11 cellular contexts compared by ENCODE assay signal in the genomic region with DNA sequence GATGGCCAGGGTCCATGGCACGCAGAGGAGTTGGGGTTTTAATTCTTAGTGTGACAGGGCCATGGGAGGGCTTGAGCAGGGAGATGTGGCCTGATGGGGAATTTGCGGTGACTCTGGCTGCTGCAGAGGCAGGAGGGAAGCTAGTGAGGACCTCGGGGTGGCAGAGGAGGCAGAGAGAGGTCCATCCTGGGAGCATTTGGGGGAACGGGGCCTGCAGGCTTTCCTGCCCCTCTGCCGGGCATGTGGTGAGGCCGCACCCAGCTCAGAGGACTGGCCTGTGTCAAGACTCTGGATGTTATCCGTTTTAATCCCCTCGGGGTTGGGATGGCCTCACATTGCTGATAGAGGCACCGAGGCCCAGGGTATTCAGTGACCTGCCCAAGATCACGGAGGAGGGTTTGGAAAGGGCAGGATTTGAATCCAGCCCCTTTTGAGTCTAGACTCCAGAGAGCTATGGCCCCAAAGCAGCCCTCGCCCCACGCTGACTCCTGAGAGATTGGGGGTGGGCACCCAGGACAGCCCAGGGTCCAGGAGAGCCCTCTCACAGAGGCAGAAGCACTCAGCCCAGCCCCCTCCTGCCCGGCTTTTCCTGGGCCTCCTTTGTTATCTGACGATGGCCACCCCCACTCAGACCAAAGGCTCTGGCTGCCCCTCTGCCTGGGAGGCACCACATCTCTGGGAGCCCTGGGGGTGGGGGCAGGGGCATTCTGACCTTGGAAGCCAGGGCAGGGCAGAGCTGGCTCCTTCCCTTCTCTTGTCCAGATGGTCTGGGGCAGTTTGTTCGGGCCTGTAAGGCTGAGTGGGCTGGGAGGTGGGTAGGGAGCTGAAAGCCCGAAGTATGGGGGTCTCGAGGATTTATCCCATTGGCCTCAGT. TPM values are rescaled to one million over a fixed set of nuclear protein-coding genes. Genes with fewer than 3 reads are reported as not detected.
DNase-seq lines count a peak whose midpoint lies in the region; ATAC-seq and TF ChIP-seq lines count a peak whose summit lies in the region.
"Had no signal": no experiment of that assay in that cellular context is flagged by ENCODE, and none has a peak within 500 bp of the region (broad histone marks: within the 10 kb centered on the region; RNA-seq: fewer than 3 reads in every experiment).

No MANE protein-coding gene starts in this region.

- H3K9me3 Mint-ChIP-seq in GM23338: no peaks in the 10 kb centered on the region
- H3K9me3 Mint-ChIP-seq: activated CD4-positive, alpha-beta memory T cell treated with anti-CD3 and anti-CD28 coated beads for 36 hours had no signal

- peak overlapping the region; percentile 20; the same call in 1 of the 2 replicates for H3K4me3 ChIP-seq in GM23338
- H3K4me3 ChIP-seq in SJSA1: no peak overlapping the region
- H3K4me3 ChIP-seq in right cardiac atrium (ENCODE audit: low read length): no peak overlapping the region
- H3K4me3 ChIP-seq in skin epidermis: no peak overlapping the region

- H3K9me3 ChIP-seq in SJSA1 (replicated peaks): no peaks in the 10 kb centered on the region
- no peaks in the 10 kb centered on the region for H3K9me3 ChIP-seq in right cardiac atrium (ENCODE audit: control insufficient read depth, low read length)

- H3K4me1 Mint-ChIP-seq in GM23338: peaks cover 64% of the 10 kb centered on the region

- H3K79me2 ChIP-seq in GM23338 (replicated peaks; ENCODE audit: insufficient read depth): no peaks in the 10 kb centered on the region

- peak overlapping the region; percentile 73 for H3K4me2 ChIP-seq in GM23338

- no peak overlapping the region; the same call in 2 of the 3 replicates for H3K4me3 Mint-ChIP-seq in GM23338
- H3K4me3 Mint-ChIP-seq: activated CD4-positive, alpha-beta memory T cell treated with anti-CD3 and anti-CD28 coated beads for 36 hours had no signal

- no peak for DNase-seq in GM23338 (ENCODE audit: low spot score)
- peak; percentile 59 to 64 for DNase-seq in SJSA1 (ENCODE audit: low read depth in 1 of 2, low spot score in 2 of 2)
- peak in 1 of 3 donors; percentile 43 for DNase-seq in right cardiac atrium
- no peak for DNase-seq in NCI-H146 (lab: John Stamatoyannopoulos, UW)
- no peak for DNase-seq in mesenteric fat pad (ENCODE audit: low spot score)
- DNase-seq in NCI-H510A treated with DMSO at 0.1 percent for 48 hours (lab: John Stamatoyannopoulos, UW): no peak
- DNase-seq: midbrain, NCI-H1048 had no signal

- peaks cover 25% of the 10 kb centered on the region for H3K27me3 Mint-ChIP-seq in GM23338 (ENCODE audit: insufficient read depth, low read depth, poor library complexity)
- H3K27me3 Mint-ChIP-seq: activated CD4-positive, alpha-beta memory T cell treated with anti-CD3 and anti-CD28 coated beads for 36 hours had no signal

- H3K36me3 Mint-ChIP-seq in GM23338 (ENCODE audit: low read depth): no peaks in the 10 kb centered on the region
- H3K36me3 Mint-ChIP-seq: activated CD4-positive, alpha-beta memory T cell treated with anti-CD3 and anti-CD28 coated beads for 36 hours had no signal

- TF ChIP-seq CTCF in GM23338 (conservative IDR thresholded peaks at IDR 0.05; ENCODE audit: low read depth in 2 of 2): no peak

- H3K27ac Mint-ChIP-seq in GM23338: no peak overlapping the region; the same call in 1 of the 2 replicates
- H3K27ac Mint-ChIP-seq: activated CD4-positive, alpha-beta memory T cell treated with anti-CD3 and anti-CD28 coated beads for 36 hours had no signal

- no peak overlapping the region for H2AFZ ChIP-seq in GM23338

- H3K27me3 ChIP-seq in GM23338 (ENCODE audit: insufficient read depth) (no peaks in the 10 kb centered on the region), SJSA1 (replicated peaks) (no peaks in the 10 kb centered on the region), right cardiac atrium (ENCODE audit: control insufficient read depth, insufficient read depth) (no peaks in the 10 kb centered on the region)

- no peaks in the 10 kb centered on the region for H3K9me2 ChIP-seq in GM23338 (ENCODE audit: insufficient read depth)

- H4K20me1 ChIP-seq in GM23338 (replicated peaks; ENCODE audit: insufficient read depth): no peaks in the 10 kb centered on the region

- WGBS in right cardiac atrium: 63% methylated on average over 17 of the region's 17 CpGs

- H3F3A ChIP-seq in GM23338 (replicated peaks; ENCODE audit: low read depth): peaks cover 14% of the 10 kb centered on the region

- H3K4me1 ChIP-seq in GM23338 (ENCODE audit: insufficient read depth): peaks cover 46% of the 10 kb centered on the region
- peaks cover 63% of the 10 kb centered on the region for H3K4me1 ChIP-seq in SJSA1 (replicated peaks)
- H3K4me1 ChIP-seq in right cardiac atrium (ENCODE audit: control insufficient read depth, insufficient read depth, low read length): peaks cover 15% of the 10 kb centered on the region

- ATAC-seq in GM23338: peak; percentile 22
- no peak for ATAC-seq in right cardiac atrium
- ATAC-seq in GM18868 (IDR thresholded peaks at IDR 0.05; ENCODE audit: unreplicated experiment): no peak

- H3K27ac ChIP-seq in GM23338 (ENCODE audit: low read depth) (no peak overlapping the region), SJSA1 (peak overlapping the region; percentile 92), right cardiac atrium (ENCODE audit: low read length) (peak overlapping the region; percentile 43), skin epidermis (peak overlapping the region in 15 of 21 experiments; percentile 6 to 73 (median 60))

- intact Hi-C loops in right cardiac atrium (cut with DNase I): no loop called here

- H3K36me3 ChIP-seq in GM23338 (ENCODE audit: insufficient read depth) (no peaks in the 10 kb centered on the region), SJSA1 (no peaks in the 10 kb centered on the region)

TF ChIP-seq in GM23338, 12 proteins besides CTCF, POLR2A, EP300 and RAD21 (continues in another document):
- TF ChIP-seq JUNB (IDR thresholded peaks at IDR 0.05; ENCODE audit: unreplicated experiment) (no peak), POLR2AphosphoS5 (IDR thresholded peaks at IDR 0.05; ENCODE audit: low read depth) (no peak), NANOG (IDR thresholded peaks at IDR 0.05; ENCODE audit: borderline replicate concordance) (no peak)
- TF ChIP-seq, protein P1, sequence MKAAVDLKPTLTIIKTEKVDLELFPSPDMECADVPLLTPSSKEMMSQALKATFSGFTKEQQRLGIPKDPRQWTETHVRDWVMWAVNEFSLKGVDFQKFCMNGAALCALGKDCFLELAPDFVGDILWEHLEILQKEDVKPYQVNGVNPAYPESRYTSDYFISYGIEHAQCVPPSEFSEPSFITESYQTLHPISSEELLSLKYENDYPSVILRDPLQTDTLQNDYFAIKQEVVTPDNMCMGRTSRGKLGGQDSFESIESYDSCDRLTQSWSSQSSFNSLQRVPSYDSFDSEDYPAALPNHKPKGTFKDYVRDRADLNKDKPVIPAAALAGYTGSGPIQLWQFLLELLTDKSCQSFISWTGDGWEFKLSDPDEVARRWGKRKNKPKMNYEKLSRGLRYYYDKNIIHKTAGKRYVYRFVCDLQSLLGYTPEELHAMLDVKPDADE (IDR thresholded peaks at IDR 0.05): no peak

RNA-seq across cellular contexts. Expression of a gene that starts 13.9 kb away (rescaled TPM):
- total RNA-seq in GM23338 (2014; rRNA removed; shearing (Covaris generic)): 10.2 and 13.1 TPM in 2 replicates
- polyA plus RNA-seq in GM23338 (2016; fragmentation: Nextera tagmentation; extraction: Ambion mirVana): 1.6 and 1.7 TPM in 2 replicates
- total RNA-seq in SJSA1 (2014; rRNA removed; shearing (Covaris generic)): 3.9 and 4.3 TPM in 2 replicates
- 10 to 100 TPM in 1 of 4 donors, 1 to 10 TPM in 3; 7.3 to 11.6 (median 9.6) TPM for total RNA-seq in right cardiac atrium
- 8.7 TPM for polyA plus RNA-seq in right cardiac atrium
- 43.8 TPM for total RNA-seq in mesenteric fat pad

RNA-seq across cellular contexts. Expression of a gene that starts 31.4 kb away (rescaled TPM):
- total RNA-seq in GM23338 (2014; rRNA removed; shearing (Covaris generic)): 30.0 and 40.1 TPM in 2 replicates
- polyA plus RNA-seq in GM23338 (2016; fragmentation: Nextera tagmentation; extraction: Ambion mirVana) (12.2 and 13.2 TPM in 2 replicates), right cardiac atrium (9.0 TPM)
- total RNA-seq in SJSA1 (2014; rRNA removed; shearing (Covaris generic)): 20.9 and 22.9 TPM in 2 replicates
- total RNA-seq in right cardiac atrium (10 to 100 TPM; 16.3 to 22.2 (median 18.7) TPM), mesenteric fat pad (42.9 TPM)

RNA-seq across cellular contexts. Expression of a gene that starts 49.7 kb away (rescaled TPM):
- total RNA-seq in GM23338 (2014; rRNA removed; shearing (Covaris generic)): 366 and 446 TPM in 2 replicates
- polyA plus RNA-seq in GM23338 (2016; fragmentation: Nextera tagmentation; extraction: Ambion mirVana): 553 and 628 TPM in 2 replicates
- 225 and 281 TPM in 2 replicates for total RNA-seq in SJSA1 (2014; rRNA removed; shearing (Covaris generic))
- 100 to 1,000 TPM; 156 to 254 (median 177) TPM for total RNA-seq in right cardiac atrium
- polyA plus RNA-seq in right cardiac atrium: 244 TPM
- 574 TPM for total RNA-seq in mesenteric fat pad

Comparison
In these comparisons a context has a peak if more than half of its experiments do, and no peak if none do; other contexts are left out.
1. DNase-seq: peak in SJSA1 (2 of 2); none in GM23338 (single experiment), NCI-H146 (single experiment), mesenteric fat pad (single experiment) and NCI-H510A treated with DMSO at 0.1 percent for 48 hours (single experiment).